Comparison of ENCODE assay signal across 8 cellular contexts in genomic region chrX:154437398-154437752, GRCh38. TPM values are rescaled to one million over a fixed set of nuclear protein-coding genes. Genes with fewer than 3 reads are reported as not detected.
A peak's percentile ranks its signal among the peaks of the same experiment; 100 is the strongest.
DNase-seq lines count a peak whose midpoint lies in the region; ATAC-seq and TF ChIP-seq lines count a peak whose summit lies in the region.

No MANE protein-coding gene starts in this region.

- DNase-seq in AG09309 (ENCODE audit: low read depth) (no peak), HL-60 (ENCODE audit: low read depth in 1 of 2, low spot score in 1 of 2) (no peak), left lobe of liver (ENCODE audit: low spot score) (no peak), AG08396 (ENCODE audit: low spot score) (no peak)
- no peak for DNase-seq in central memory CD8-positive, alpha-beta T cell (ENCODE audit: low spot score in 2 of 2)

- peak overlapping the region; percentile 79 for H3K4me3 ChIP-seq in AG09309 (ENCODE audit: control insufficient read depth, low read depth, low read length)
- peak overlapping the region; percentile 90 for H3K4me3 ChIP-seq in HL-60 (replicated peaks; ENCODE audit: insufficient read depth, low read length)
- H3K4me3 ChIP-seq in mucosa of stomach (ENCODE audit: low read length): peak overlapping the region; percentile 25

- peaks cover 10% of the 10 kb centered on the region for H3K4me1 ChIP-seq in mucosa of stomach (ENCODE audit: control insufficient read depth, insufficient read depth, low read length)

- H3K9me3 ChIP-seq in mucosa of stomach (ENCODE audit: control insufficient read depth, low read length): no peaks in the 10 kb centered on the region

- no peaks in the 10 kb centered on the region for H3K27me3 Mint-ChIP-seq in central memory CD8-positive, alpha-beta T cell

- H3K4me3 Mint-ChIP-seq in central memory CD8-positive, alpha-beta T cell: peak overlapping the region; percentile 83

- H3K27ac Mint-ChIP-seq in central memory CD8-positive, alpha-beta T cell (ENCODE audit: low read depth): peak overlapping the region; percentile 86

- peak overlapping the region; percentile 14; the same call in 1 of the 2 replicates for H3K27ac ChIP-seq in HL-60 (replicated peaks)

- H3K27me3 ChIP-seq in HL-60 (ENCODE audit: insufficient read depth, poor library complexity, severe bottlenecking) (no peaks in the 10 kb centered on the region), mucosa of stomach (ENCODE audit: control insufficient read depth, insufficient read depth, low read length) (no peaks in the 10 kb centered on the region)

- no peak for ATAC-seq in central memory CD8-positive, alpha-beta T cell (replicated peaks; ENCODE audit: extremely low read depth, poor library complexity, severe bottlenecking)
- ATAC-seq in HG02678 (IDR thresholded peaks at IDR 0.05; ENCODE audit: unreplicated experiment): no peak
- no peak for ATAC-seq in left lobe of liver
- ATAC-seq in GM19463 (IDR thresholded peaks at IDR 0.05; ENCODE audit: unreplicated experiment): no peak

- H3K36me3 Mint-ChIP-seq in central memory CD8-positive, alpha-beta T cell (ENCODE audit: insufficient read depth): peaks cover 24% of the 10 kb centered on the region

- TF ChIP-seq CTCF in AG09309 (IDR thresholded peaks at IDR 0.05; ENCODE audit: control insufficient read depth, insufficient read depth, low read depth, low read length, missing control alignments) (no peak), HL-60 (IDR thresholded peaks at IDR 0.05; ENCODE audit: insufficient read depth, low read length) (no peak)

- H3K36me3 ChIP-seq in mucosa of stomach (ENCODE audit: control insufficient read depth, insufficient read depth, low read length): no peaks in the 10 kb centered on the region

- no peaks in the 10 kb centered on the region for H3K9me3 Mint-ChIP-seq in central memory CD8-positive, alpha-beta T cell

- H3K4me1 Mint-ChIP-seq in central memory CD8-positive, alpha-beta T cell: peaks cover 17% of the 10 kb centered on the region

- H3K9ac ChIP-seq in mucosa of stomach (ENCODE audit: low read length): no peak overlapping the region

RNA-seq across cellular contexts. Expression of gene GDI1, which starts 0.4 kb away (rescaled TPM):
- 31.4 TPM for total RNA-seq in left lobe of liver

RNA-seq across cellular contexts. Expression of gene FAM50A, which starts 6.6 kb away (rescaled TPM):
- 18.7 TPM for total RNA-seq in left lobe of liver

RNA-seq across cellular contexts. Expression of gene ATP6AP1, which starts 8.9 kb away (rescaled TPM):
- total RNA-seq in left lobe of liver: 26.2 TPM

RNA-seq across cellular contexts. Expression of gene PLXNA3, which starts 20.7 kb away (rescaled TPM):
- total RNA-seq in left lobe of liver: 4.5 TPM

RNA-seq across cellular contexts. Expression of gene TAFAZZIN, which starts 26.0 kb away (rescaled TPM):
- total RNA-seq in left lobe of liver: 21.0 TPM

Comparison
In these comparisons a context has a peak if more than half of its experiments do, and no peak if none do; other contexts are left out.
1. H3K4me3 ChIP-seq: peak in every context shown above with its lines; median percentile 90 in HL-60; 79 in AG09309; 25 in mucosa of stomach.